ENCODE assay signal across 13 cellular contexts in genomic region chr10:60963441-60964256, GRCh38. TPM values are rescaled to one million over a fixed set of nuclear protein-coding genes. Genes with fewer than 3 reads are reported as not detected.
A peak's percentile ranks its signal among the peaks of the same experiment; 100 is the strongest.
DNase-seq lines count a peak whose midpoint lies in the region; ATAC-seq, FAIRE-seq and TF ChIP-seq lines count a peak whose summit lies in the region.
"Had no signal": no experiment of that assay in that cellular context is flagged by ENCODE, and none has a peak within 500 bp of the region (broad histone marks: within the 10 kb centered on the region; RNA-seq: fewer than 3 reads in every experiment).

No MANE protein-coding gene starts in this region.

- 4% methylated on average over 4 of the region's 4 CpGs for WGBS in A549 (ENCODE audit: missing lambda C conversion rate)

- H3K27me3 ChIP-seq in left lung (no peaks in the 10 kb centered on the region), MM.1S (replicated peaks; ENCODE audit: insufficient read depth, low read length) (no peaks in the 10 kb centered on the region)

- peak overlapping the region; percentile 69 to 73 for H3K27ac ChIP-seq in A549
- peak overlapping the region in 1 of 2 donors; percentile 52 for H3K27ac ChIP-seq in left lung
- no peak overlapping the region for H3K27ac ChIP-seq in MM.1S (ENCODE audit: low read length)
- H3K27ac ChIP-seq: neutrophil had no signal

- no peaks in the 10 kb centered on the region for H3K79me2 ChIP-seq in MM.1S (ENCODE audit: low read length)

- peak overlapping the region in 2 of 5 experiments; percentile 24 to 55 for H3K4me3 Mint-ChIP-seq in brain
- H3K4me3 Mint-ChIP-seq: T-helper 1 cell treated with Interleukin-12 subunit alpha and Interleukin-12 subunit beta and Interleukin-4 antibody, amounts not matched to agents 30 μg/mL and 1 μg/mL, for 36 hours had no signal

- H3K4me3 ChIP-seq in A549 (no peak overlapping the region), left lung (no peak overlapping the region), MM.1S (ENCODE audit: low read length) (no peak overlapping the region)

- H4K20me1 ChIP-seq in MM.1S (ENCODE audit: insufficient read depth, low read length) = no peaks in the 10 kb centered on the region

- H2AFZ ChIP-seq in MM.1S (ENCODE audit: low read length) = no peak overlapping the region

- H3F3A ChIP-seq in MM.1S (ENCODE audit: insufficient read depth, low read length) = no peaks in the 10 kb centered on the region

- H3K9me3 Mint-ChIP-seq in brain = no peaks in the 10 kb centered on the region
- H3K9me3 Mint-ChIP-seq: T-helper 1 cell treated with Interleukin-12 subunit alpha and Interleukin-12 subunit beta and Interleukin-4 antibody, amounts not matched to agents 30 μg/mL and 1 μg/mL, for 36 hours had no signal

- TF ChIP-seq POLR2A in A549 (IDR thresholded peaks at IDR 0.05; ENCODE audit: low read length) = no peak

- H3K4me1 ChIP-seq in A549 = peaks cover 42% of the 10 kb centered on the region
- H3K4me1 ChIP-seq in left lung = peaks cover 0 to 25% of the 10 kb centered on the region in 2 donors
- 0 out of 2 replicates have a peak, but pooled peaks cover 14% of the 10 kb centered on the region for H3K4me1 ChIP-seq in MM.1S (ENCODE audit: low read length)

- ATAC-seq in A549 (peak in 1 of 2 experiments; percentile 41; a peak in 2 of 6 replicates), left lung (peak; percentile 16)

- peaks cover 34% of the 10 kb centered on the region for H3K4me1 Mint-ChIP-seq in brain

- no peak for TF ChIP-seq EP300 in A549 (IDR thresholded peaks at IDR 0.05)

- no peaks in the 10 kb centered on the region for H3K9me3 ChIP-seq in A549
- no peaks in the 10 kb centered on the region for H3K9me3 ChIP-seq in left lung
- no peaks in the 10 kb centered on the region for H3K9me3 ChIP-seq in MM.1S (replicated peaks; ENCODE audit: insufficient read depth, low read length)
- H3K9me3 ChIP-seq: neutrophil, thoracic aorta had no signal

- no peak for DNase-seq in A549 (ENCODE audit: low read depth in 1 of 2, low spot score in 1 of 2)
- DNase-seq in HT1080 (ENCODE audit: low read depth) = peak; percentile 63
- no peak for DNase-seq in left lung
- DNase-seq in dedifferentiated amniotic fluid mesenchymal stem cell (ENCODE audit: extremely low spot score) = no peak
- no peak for DNase-seq in MM.1S
- no peak for DNase-seq in NCI-H187 (lab: John Stamatoyannopoulos, UW)
- no peak for DNase-seq in HK-2 (ENCODE audit: unreplicated experiment)
- DNase-seq: activated T-cell treated with anti-CD3 and anti-CD28 coated beads for 4 hours, NCI-H524 treated with DMSO at 0.1 percent for 48 hours had no signal

- H3K4me2 ChIP-seq in A549 (peak overlapping the region; percentile 71), MM.1S (ENCODE audit: low read depth, low read length) (no peak overlapping the region)

- CTCF ChIA-PET in A549 (lab: Yijun Ruan, JAX) = interaction anchor here (0.8 to 1.2 kb wide), 8 partner anchors 12 to 146 kb away, joined by 3 to 14 read pairs (median 4); no protein-coding TSS in a partner anchor

- intact Hi-C loops in left lung (cut with DNase I) = loop anchor here in 1 of 2 donors (10.0 kb wide), 1 partner anchor 139 kb away; no protein-coding TSS in a partner anchor

- H3K36me3 ChIP-seq in left lung (no peaks in the 10 kb centered on the region), MM.1S (replicated peaks; ENCODE audit: insufficient read depth, low read length) (no peaks in the 10 kb centered on the region)
- H3K36me3 ChIP-seq: neutrophil, thoracic aorta had no signal

- H3K9me2 ChIP-seq in MM.1S (replicated peaks; ENCODE audit: insufficient read depth, low read length) = no peaks in the 10 kb centered on the region

- no peak for TF ChIP-seq RAD21 in A549 (conservative IDR thresholded peaks at IDR 0.05 in 1 of 2, IDR thresholded peaks at IDR 0.05 in 1 of 2)

- no peak for TF ChIP-seq CTCF in A549 (IDR thresholded peaks at IDR 0.05)
- TF ChIP-seq CTCF in brain (conservative IDR thresholded peaks at IDR 0.05) = no peak
- TF ChIP-seq CTCF in left lung (IDR thresholded peaks at IDR 0.05) = no peak
- TF ChIP-seq CTCF in MM.1S (IDR thresholded peaks at IDR 0.05; ENCODE audit: low read length) = no peak

- POLR2A ChIA-PET in A549 (lab: Yijun Ruan, JAX) = interaction anchor here (0.9 kb wide), 1 partner anchor 20 kb away, joined by 7 read pairs; the partner anchor contains the start of gene RHOBTB1

- no peak for FAIRE-seq in A549 (lab: Jason Lieb, UNC)

- peak overlapping the region; percentile 31 to 90 (median 62) for H3K27ac Mint-ChIP-seq in brain
- H3K27ac Mint-ChIP-seq: T-helper 1 cell treated with Interleukin-12 subunit alpha and Interleukin-12 subunit beta and Interleukin-4 antibody, amounts not matched to agents 30 μg/mL and 1 μg/mL, for 36 hours had no signal

- H3K9ac ChIP-seq in MM.1S (ENCODE audit: low read length) = no peak overlapping the region

- no peaks in the 10 kb centered on the region for H3K36me3 Mint-ChIP-seq in brain

- H3K27me3 Mint-ChIP-seq in brain = peaks cover 3% of the 10 kb centered on the region

TF ChIP-seq in A549, 52 proteins besides CTCF, POLR2A, EP300 and RAD21:
- TF ChIP-seq FOSB (CRISPR knock-in tag; IDR thresholded peaks at IDR 0.05) (no peak), BCL3 (IDR thresholded peaks at IDR 0.05) (no peak), FOSL2 (IDR thresholded peaks at IDR 0.05) (no peak), FOSL2 (CRISPR knock-in tag; IDR thresholded peaks at IDR 0.05) (peak; percentile 41), CHD4 (IDR thresholded peaks at IDR 0.05; ENCODE audit: borderline replicate concordance) (no peak)

RNA-seq across cellular contexts. Expression of gene RHOBTB1, which starts 19.7 kb away (rescaled TPM):
- polyA plus RNA-seq in A549 (2011; rRNA removed) = 24.7 TPM in 2 replicates
- 4.3 and 4.9 TPM in 2 replicates for polyA plus RNA-seq in A549 (2012; cell fraction: cytosol; rRNA removed)
- 2.6 and 4.2 TPM in 2 replicates for polyA plus RNA-seq in A549 (2012; cell fraction: nucleus; rRNA removed)
- 5.3 to 6.6 TPM (median 5.7 TPM) in 3 replicates for polyA plus RNA-seq in A549 (2017; fragmentation: RNase III; extraction: RNeasy Plus Mini Kit Qiagen cat#74134 plus additional on column Dnase treatment)
- polyA minus RNA-seq in A549 (2011; rRNA and poly(A)+ RNA removed) = 19.1 and 23.7 TPM in 2 replicates
- 5.9 and 6.8 TPM in 2 replicates for total RNA-seq in HT1080 (2014; rRNA removed; shearing (Covaris generic))
- 4.5 and 5.8 TPM in 2 replicates for polyA plus RNA-seq in HT1080 (2015; cell fraction: cytosol; rRNA removed)
- polyA plus RNA-seq in HT1080 (2015; cell fraction: nucleus; rRNA removed) = 8.4 and 11.1 TPM in 2 replicates
- 3.4 TPM for polyA plus RNA-seq in brain (ENCODE audit: insufficient read depth, low read depth, low replicate concordance)
- 10 to 100 TPM; 13.1 to 16.3 TPM for total RNA-seq in left lung
